In the genomic region with DNA sequence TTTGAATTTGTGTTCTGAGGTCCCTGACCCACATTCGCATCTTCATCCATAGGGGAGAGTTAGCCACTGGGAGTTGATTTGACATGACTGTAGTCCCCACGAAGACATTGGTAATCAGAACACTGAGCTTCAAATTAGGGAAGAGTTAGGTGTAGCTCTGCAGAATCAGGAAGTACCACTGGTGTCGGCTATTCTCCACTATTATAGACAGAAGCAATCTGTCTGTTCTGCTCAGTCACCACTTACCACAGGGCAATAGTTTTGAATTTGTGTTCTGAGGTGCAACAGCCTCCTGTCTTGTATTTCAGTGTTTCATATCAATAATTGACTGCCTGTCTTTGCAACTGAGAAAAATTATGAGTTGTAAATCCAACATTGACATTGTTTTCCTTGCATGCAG, we compare ENCODE assay signal across 26 cellular contexts.
"Had no signal": no experiment of that assay in that cellular context is flagged by ENCODE, and none has a peak within 500 bp of the region (broad histone marks: within the 10 kb centered on the region; RNA-seq: fewer than 3 reads in every experiment).

No MANE protein-coding gene starts in this region.

- H3K9ac ChIP-seq: neural progenitor cell, parathyroid adenoma had no signal

- H2AFZ ChIP-seq: neural progenitor cell, parathyroid adenoma had no signal

- H3K27ac ChIP-seq: esophagus squamous epithelium, heart right ventricle, left lung, neural progenitor cell, parathyroid adenoma, right lobe of liver, thoracic aorta, tibial nerve, upper lobe of left lung had no signal

- ATAC-seq: heart right ventricle; left cardiac atrium; left lung; naive thymus-derived CD4-positive, alpha-beta T cell; right lobe of liver; stimulated activated naive B cell treated with anti-CD40 and anti-IgM and Interleukin-4, amounts not matched to agents 10 μg/mL and 1 μg/mL and 100 μg/mL, for 72 hours had no signal

- H3K4me1 ChIP-seq: esophagus squamous epithelium, heart right ventricle, left lung, neural progenitor cell, parathyroid adenoma, right lobe of liver, tibial nerve, upper lobe of left lung had no signal

- DNase-seq: dermis blood vessel endothelial cell; effector memory CD4-positive, alpha-beta T cell; erythroblast; esophagus squamous epithelium; foreskin melanocyte; glutamatergic neuron; heart right ventricle; hippocampal formation; left cardiac atrium; left lung; mesendoderm; midbrain; naive thymus-derived CD4-positive, alpha-beta T cell; right lobe of liver; small intestine; stimulated activated CD4-positive, alpha-beta T cell treated with anti-CD3 and anti-CD28 coated beads, Interleukin-15, amount 100 ng/mL, for 24 hours; stimulated activated CD4-positive, alpha-beta T cell treated with anti-CD3 and anti-CD28 coated beads, Interleukin-2, amount 100 ng/mL, for 48 hours; stimulated activated naive B cell treated with anti-CD40 and anti-IgM and Interleukin-4, amounts not matched to agents 10 μg/mL and 1 μg/mL and 100 μg/mL, for 72 hours; upper lobe of left lung had no signal

- H3K79me2 ChIP-seq: parathyroid adenoma had no signal

- H3K36me3 ChIP-seq: esophagus squamous epithelium, heart right ventricle, left lung, neural progenitor cell, right lobe of liver, thoracic aorta, tibial nerve, upper lobe of left lung had no signal

- H3K9me3 ChIP-seq: esophagus squamous epithelium, left lung, right lobe of liver, thoracic aorta, tibial nerve, upper lobe of left lung had no signal

- H3K27me3 ChIP-seq: esophagus squamous epithelium, heart right ventricle, left lung, neural progenitor cell, right lobe of liver, tibial nerve, upper lobe of left lung had no signal

- FAIRE-seq: endometrium, islet of Langerhans, small intestine, urothelium cell line had no signal

- H3K4me3 ChIP-seq: esophagus squamous epithelium, heart right ventricle, left lung, neural progenitor cell, right lobe of liver, thoracic aorta, tibial nerve, upper lobe of left lung had no signal

- H3K4me2 ChIP-seq: neural progenitor cell had no signal
